In the genomic region with DNA sequence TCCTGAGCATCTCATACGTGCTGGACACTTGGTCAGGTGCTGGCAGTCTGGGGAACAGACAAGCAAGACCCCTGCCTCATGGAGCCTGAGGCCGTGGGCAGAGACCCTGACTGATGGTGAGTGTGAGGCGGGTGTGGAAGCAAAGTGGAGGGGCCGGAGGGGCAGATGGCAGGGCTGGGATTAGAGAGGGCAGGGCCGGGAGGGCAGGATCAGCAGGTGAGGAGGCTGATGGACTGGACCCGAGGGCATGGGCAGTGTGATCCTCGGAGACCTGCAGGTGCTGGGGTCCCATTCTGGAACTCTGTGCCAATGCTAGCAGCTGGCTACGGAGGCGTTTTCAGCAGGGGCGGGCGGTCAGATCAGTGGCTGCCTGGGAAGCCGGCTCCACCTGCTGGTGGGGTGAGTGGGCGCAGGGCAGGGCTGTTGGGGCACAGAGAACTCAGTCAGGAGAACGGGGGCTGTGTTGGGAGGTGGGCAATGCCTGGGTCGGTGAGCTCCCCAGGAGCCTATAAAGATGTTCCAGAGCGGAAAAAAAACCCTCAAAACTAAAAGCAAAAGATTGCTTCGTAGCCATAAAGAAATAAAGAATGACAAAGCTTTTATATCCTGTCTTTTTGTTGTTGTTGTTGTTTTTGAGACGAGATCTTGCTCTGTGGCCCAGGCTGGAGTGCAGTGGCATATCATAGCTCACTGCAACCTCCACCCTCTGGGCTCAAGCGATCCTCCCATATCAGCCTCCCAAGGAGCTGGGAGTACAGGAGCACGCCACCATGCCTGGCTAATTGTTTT, we compare ENCODE assay signal across 1 cellular context.
TF ChIP-seq lines count a peak whose summit lies in the region.

No MANE protein-coding gene starts in this region.

TF ChIP-seq in GM12878, 131 proteins besides CTCF, POLR2A, EP300 and RAD21:
- TF ChIP-seq RFX5 (IDR thresholded peaks at IDR 0.05; ENCODE audit: low read depth, low read length): no peak
- TF ChIP-seq SMC3 (IDR thresholded peaks at IDR 0.05; ENCODE audit: borderline replicate concordance, low read length): peak; percentile 78
- peak; percentile 53; the same call in 1 of the 2 replicates for TF ChIP-seq FOXM1 (IDR thresholded peaks at IDR 0.05; ENCODE audit: low read depth, low read length)
- TF ChIP-seq WRNIP1 (IDR thresholded peaks at IDR 0.05; ENCODE audit: borderline replicate concordance, low read depth, low read length): no peak
- 0 out of 2 replicates have a peak, but pooled peaks have one; percentile 6 for TF ChIP-seq ZNF384 (IDR thresholded peaks at IDR 0.05; ENCODE audit: borderline replicate concordance, low read depth, low read length)
- TF ChIP-seq, protein P1, sequence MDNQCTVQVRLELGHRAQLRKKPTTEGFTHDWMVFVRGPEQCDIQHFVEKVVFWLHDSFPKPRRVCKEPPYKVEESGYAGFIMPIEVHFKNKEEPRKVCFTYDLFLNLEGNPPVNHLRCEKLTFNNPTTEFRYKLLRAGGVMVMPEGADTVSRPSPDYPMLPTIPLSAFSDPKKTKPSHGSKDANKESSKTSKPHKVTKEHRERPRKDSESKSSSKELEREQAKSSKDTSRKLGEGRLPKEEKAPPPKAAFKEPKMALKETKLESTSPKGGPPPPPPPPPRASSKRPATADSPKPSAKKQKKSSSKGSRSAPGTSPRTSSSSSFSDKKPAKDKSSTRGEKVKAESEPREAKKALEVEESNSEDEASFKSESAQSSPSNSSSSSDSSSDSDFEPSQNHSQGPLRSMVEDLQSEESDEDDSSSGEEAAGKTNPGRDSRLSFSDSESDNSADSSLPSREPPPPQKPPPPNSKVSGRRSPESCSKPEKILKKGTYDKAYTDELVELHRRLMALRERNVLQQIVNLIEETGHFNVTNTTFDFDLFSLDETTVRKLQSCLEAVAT (IDR thresholded peaks at IDR 0.05): no peak
- TF ChIP-seq TCF12 (IDR thresholded peaks at IDR 0.05; ENCODE audit: low read depth, low read length): 0 out of 2 replicates have a peak, but pooled peaks have one; percentile 32
- no peak for TF ChIP-seq EZH2 (IDR thresholded peaks at IDR 0.05; ENCODE audit: borderline replicate concordance, control insufficient read depth, low read depth, low read length)
- TF ChIP-seq TCF3 (IDR thresholded peaks at IDR 0.05; ENCODE audit: borderline replicate concordance, insufficient read depth, low read depth, low read length): 0 out of 2 replicates have a peak, but pooled peaks have one; percentile 42
- TF ChIP-seq IKZF1 (conservative IDR thresholded peaks at IDR 0.05): no peak
- TF ChIP-seq HDGF (IDR thresholded peaks at IDR 0.05): no peak
- 0 out of 2 replicates have a peak, but pooled peaks have one; percentile 7 for TF ChIP-seq EED (IDR thresholded peaks at IDR 0.05; ENCODE audit: low read depth)
- TF ChIP-seq PML (IDR thresholded peaks at IDR 0.05; ENCODE audit: low read length): no peak
- 0 out of 2 replicates have a peak, but pooled peaks have one; percentile 12 for TF ChIP-seq RUNX3 (IDR thresholded peaks at IDR 0.05; ENCODE audit: low read length)
- TF ChIP-seq FOXK2 (IDR thresholded peaks at IDR 0.05): no peak
- TF ChIP-seq POU2F2 (IDR thresholded peaks at IDR 0.05; ENCODE audit: borderline replicate concordance, low read depth, low read length): 0 out of 3 replicates have a peak, but pooled peaks have one; percentile 29
- no peak for TF ChIP-seq BACH1 (IDR thresholded peaks at IDR 0.05; ENCODE audit: borderline replicate concordance)
- no peak for TF ChIP-seq HDAC6 (IDR thresholded peaks at IDR 0.05; ENCODE audit: unreplicated experiment)
- TF ChIP-seq, protein P2, sequence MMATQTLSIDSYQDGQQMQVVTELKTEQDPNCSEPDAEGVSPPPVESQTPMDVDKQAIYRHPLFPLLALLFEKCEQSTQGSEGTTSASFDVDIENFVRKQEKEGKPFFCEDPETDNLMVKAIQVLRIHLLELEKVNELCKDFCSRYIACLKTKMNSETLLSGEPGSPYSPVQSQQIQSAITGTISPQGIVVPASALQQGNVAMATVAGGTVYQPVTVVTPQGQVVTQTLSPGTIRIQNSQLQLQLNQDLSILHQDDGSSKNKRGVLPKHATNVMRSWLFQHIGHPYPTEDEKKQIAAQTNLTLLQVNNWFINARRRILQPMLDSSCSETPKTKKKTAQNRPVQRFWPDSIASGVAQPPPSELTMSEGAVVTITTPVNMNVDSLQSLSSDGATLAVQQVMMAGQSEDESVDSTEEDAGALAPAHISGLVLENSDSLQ (IDR thresholded peaks at IDR 0.05): no peak
- TF ChIP-seq ESRRA (IDR thresholded peaks at IDR 0.05; ENCODE audit: low read length): no peak
- TF ChIP-seq RBBP5 (conservative IDR thresholded peaks at IDR 0.05): no peak
TF ChIP-seq in GM12878: peak in this region for 8.
